Comparison of ENCODE assay signal across 25 cellular contexts in the genomic region with DNA sequence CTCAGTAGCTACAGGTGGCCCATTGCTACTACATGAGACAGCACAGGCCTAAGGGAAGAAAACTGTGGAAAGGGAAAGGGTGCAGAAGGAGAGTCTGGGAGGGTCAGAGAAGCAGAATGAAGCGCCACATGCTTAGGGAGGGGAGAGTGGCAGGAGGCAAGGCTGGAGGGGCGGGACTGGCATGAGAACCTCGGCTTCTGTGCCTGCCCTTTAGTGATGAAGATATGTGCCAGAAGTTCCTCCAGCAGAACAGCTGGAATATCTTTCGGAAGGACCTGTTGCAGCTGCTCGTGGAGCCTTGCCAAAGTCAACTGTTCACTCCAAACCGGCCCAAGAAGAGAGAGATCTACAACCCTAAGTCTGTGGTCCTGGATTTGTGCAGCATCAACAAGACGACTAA.
DNase-seq lines count a peak whose midpoint lies in the region; ATAC-seq lines count a peak whose summit lies in the region.
"Had no signal": no experiment of that assay in that cellular context is flagged by ENCODE, and none has a peak within 500 bp of the region (broad histone marks: within the 10 kb centered on the region; RNA-seq: fewer than 3 reads in every experiment).

No MANE protein-coding gene starts in this region.

- no peak overlapping the region for H3K27ac ChIP-seq in SJCRH30
- H3K27ac ChIP-seq: BLaER1, gastroesophageal sphincter had no signal

- DNase-seq in SJCRH30 (peak; percentile 69 to 81), fibroblast of gingiva (ENCODE audit: low read depth) (peak; percentile 39), left kidney (ENCODE audit: low read depth, low spot score) (peak; percentile 51), stromal cell of bone marrow (ENCODE audit: low read depth) (peak; percentile 3), posterior cingulate gyrus (no peak), NOMO-1 treated with DMSO at 0.1 percent for 48 hours (lab: John Stamatoyannopoulos, UW; ENCODE audit: unreplicated experiment) (no peak)
- no peak for DNase-seq in activated T-cell treated with anti-CD3 and anti-CD28 coated beads, Interleukin-2, amount 50 U/mL, for 1 hour
- DNase-seq: activated effector memory CD4-positive, alpha-beta T cell treated with Interleukin-2 at 50 U/mL for 16 hours; activated naive CD8-positive, alpha-beta T cell treated with anti-CD3 and anti-CD28 coated beads for 36 hours; activated T-cell treated with anti-CD3 and anti-CD28 coated beads for 4 hours; DMS79; GDM1; HCEC 1CT; hypothalamus; immature natural killer cell; KBM-7; MM.1S; naive B cell; NCI-H1417; NCI-H2081; NCI-H226 had no signal

- H3K36me3 ChIP-seq in SJCRH30 = no peaks in the 10 kb centered on the region
- H3K36me3 ChIP-seq: BLaER1, gastroesophageal sphincter had no signal

- H3K9me3 ChIP-seq in SJCRH30 (replicated peaks) = no peaks in the 10 kb centered on the region
- H3K9me3 ChIP-seq: BLaER1, gastroesophageal sphincter had no signal

- no peak for ATAC-seq in GM21526 (IDR thresholded peaks at IDR 0.05; ENCODE audit: low FRiP score, unreplicated experiment)
- ATAC-seq: gastroesophageal sphincter, SK-N-SH treated with all-trans-retinoic acid at 6 μM for 48 hours had no signal

- H3K4me3 ChIP-seq in SJCRH30 = no peak overlapping the region
- H3K4me3 ChIP-seq: BLaER1, gastroesophageal sphincter had no signal

- intact Hi-C loops in posterior cingulate gyrus (cut with DNase I) = no loop called here

- H3K4me1 ChIP-seq in SJCRH30 = peaks cover 4% of the 10 kb centered on the region
- H3K4me1 ChIP-seq: gastroesophageal sphincter had no signal

- H3K27me3 ChIP-seq in SJCRH30 = peaks cover 9% of the 10 kb centered on the region; the same call in 1 of the 2 replicates
- H3K27me3 ChIP-seq: BLaER1, gastroesophageal sphincter had no signal

Comparison
In these comparisons a context has a peak if more than half of its experiments do, and no peak if none do; other contexts are left out.
1. DNase-seq: peak in SJCRH30 (2 of 2), fibroblast of gingiva (single experiment), left kidney (single experiment) and stromal cell of bone marrow (single experiment); none in posterior cingulate gyrus (0 of 10), NOMO-1 treated with DMSO at 0.1 percent for 48 hours (single experiment) and activated T-cell treated with anti-CD3 and anti-CD28 coated beads, Interleukin-2, amount 50 U/mL, for 1 hour (single experiment).